Comparison of ENCODE assay signal across 10 cellular contexts in the genomic region with DNA sequence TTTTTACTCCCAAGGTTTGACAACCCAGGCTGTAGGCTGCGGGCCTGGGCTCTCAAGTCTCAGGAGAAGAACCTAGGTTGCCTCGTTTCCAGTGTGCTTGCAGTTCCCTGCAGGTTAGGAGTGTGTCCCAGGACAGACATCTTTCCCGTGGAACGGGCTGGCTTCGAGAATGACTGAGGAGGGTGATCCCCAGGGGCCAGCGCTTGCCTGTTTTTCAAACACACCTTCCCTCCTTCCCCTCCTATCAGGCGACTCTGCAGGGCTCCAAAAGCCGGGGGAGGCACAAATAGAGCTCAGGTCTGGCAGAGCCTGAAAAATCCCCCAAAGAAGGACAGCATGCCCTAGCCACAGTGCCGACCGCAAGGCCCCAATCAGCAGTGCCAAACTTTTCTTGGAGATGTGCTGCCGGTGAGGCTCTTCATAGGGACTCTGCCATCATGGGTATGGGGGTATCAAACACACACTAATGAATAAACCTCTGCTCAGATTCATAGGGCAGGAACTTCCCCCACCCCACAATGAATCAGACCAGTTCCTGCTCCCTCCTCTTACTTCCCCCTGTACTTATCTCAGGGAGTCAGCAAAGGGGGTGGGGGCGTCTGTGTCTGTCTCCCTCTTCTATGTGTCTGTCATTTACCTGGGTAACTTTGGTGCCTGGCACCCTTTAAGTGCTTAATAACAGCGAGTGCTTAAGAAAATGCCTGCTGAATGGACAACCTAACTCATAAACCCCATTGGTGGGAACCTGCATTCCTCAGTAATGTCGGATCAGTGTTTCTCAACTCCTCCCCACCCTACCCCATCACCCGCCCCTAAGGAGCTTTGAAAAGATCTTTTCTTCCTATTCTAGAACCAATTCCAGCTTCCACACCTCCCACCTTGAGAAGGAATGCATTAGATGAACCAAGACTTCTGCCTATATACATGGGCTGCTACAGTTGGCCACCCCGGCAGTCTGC. TPM values are rescaled to one million over a fixed set of nuclear protein-coding genes. Genes with fewer than 3 reads are reported as not detected.
DNase-seq lines count a peak whose midpoint lies in the region; ATAC-seq and TF ChIP-seq lines count a peak whose summit lies in the region.
"Had no signal": no experiment of that assay in that cellular context is flagged by ENCODE, and none has a peak within 500 bp of the region (broad histone marks: within the 10 kb centered on the region; RNA-seq: fewer than 3 reads in every experiment).

No MANE protein-coding gene starts in this region.

- no peaks in the 10 kb centered on the region for H3K36me3 ChIP-seq in hepatocyte (replicated peaks; ENCODE audit: insufficient read depth, low read depth)
- no peaks in the 10 kb centered on the region for H3K36me3 ChIP-seq in WERI-Rb-1
- H3K36me3 ChIP-seq: ascending aorta had no signal

- H4K20me1 ChIP-seq in hepatocyte (ENCODE audit: insufficient read depth, poor library complexity, severe bottlenecking), result no peaks in the 10 kb centered on the region

- no peaks in the 10 kb centered on the region for H3K9me2 ChIP-seq in hepatocyte (replicated peaks; ENCODE audit: insufficient read depth)

- no peaks in the 10 kb centered on the region for H3K79me2 ChIP-seq in hepatocyte

- H3K4me3 Mint-ChIP-seq in activated naive CD4-positive, alpha-beta T cell treated with anti-CD3 and anti-CD28 coated beads, Interleukin-2, amount 10 ng/mL, durations not matched to agents 7 days and 5 days, result peak overlapping the region; percentile 10
- peak overlapping the region; percentile 66 for H3K4me3 Mint-ChIP-seq in WTC11
- H3K4me3 Mint-ChIP-seq in stimulated activated effector memory CD8-positive, alpha-beta T cell treated with anti-CD3 and anti-CD28 coated beads, Interleukin-12 subunit alpha, Interleukin-12 subunit beta, amount 100 ng/mL, for 72 hours, result peak overlapping the region; percentile 5

- peak overlapping the region; percentile 97 for H3K4me2 ChIP-seq in hepatocyte

- H3K9me3 ChIP-seq in hepatocyte (ENCODE audit: low read depth) (no peaks in the 10 kb centered on the region), WERI-Rb-1 (ENCODE audit: severe bottlenecking) (no peaks in the 10 kb centered on the region)
- H3K9me3 ChIP-seq: ascending aorta had no signal

- TF ChIP-seq CTCF in WTC11 (IDR thresholded peaks at IDR 0.05), result no peak
- TF ChIP-seq CTCF in hepatocyte (IDR thresholded peaks at IDR 0.05; ENCODE audit: poor library complexity), result no peak
- TF ChIP-seq CTCF in WERI-Rb-1 (IDR thresholded peaks at IDR 0.05; ENCODE audit: low read depth, low read length), result no peak

- WGBS in hepatocyte (ENCODE audit: low lambda C conversion rate, missing lambda C conversion rate), result 51% methylated on average over 16 of the region's 16 CpGs

- DNase-seq in activated naive CD4-positive, alpha-beta T cell treated with anti-CD3 and anti-CD28 coated beads, Interleukin-2, amount 10 ng/mL, durations not matched to agents 7 days and 5 days, result no peak
- no peak for DNase-seq in activated naive CD4-positive, alpha-beta T cell treated with Interleukin-2 at 50 U/mL for 16 hours
- DNase-seq in WTC11 (ENCODE audit: low spot score), result no peak
- no peak for DNase-seq in hepatocyte (ENCODE audit: low spot score)
- DNase-seq in stimulated activated effector memory CD8-positive, alpha-beta T cell treated with anti-CD3 and anti-CD28 coated beads, Interleukin-12 subunit alpha, Interleukin-12 subunit beta, amount 100 ng/mL, for 72 hours (ENCODE audit: low spot score in 2 of 2), result no peak
- DNase-seq in WERI-Rb-1, result no peak
- no peak for DNase-seq in NCI-H446 treated with DMSO at 0.1 percent for 48 hours (lab: John Stamatoyannopoulos, UW)

- no peak overlapping the region for H2AFZ ChIP-seq in hepatocyte

- POLR2A ChIA-PET in WTC11 (lab: Charles Lee), result no interaction called here

- no peak overlapping the region for H3K27ac ChIP-seq in hepatocyte
- H3K27ac ChIP-seq in WERI-Rb-1, result no peak overlapping the region
- H3K27ac ChIP-seq: ascending aorta, foreskin keratinocyte had no signal

- H3K4me1 Mint-ChIP-seq in activated naive CD4-positive, alpha-beta T cell treated with anti-CD3 and anti-CD28 coated beads, Interleukin-2, amount 10 ng/mL, durations not matched to agents 7 days and 5 days, result peaks cover 11% of the 10 kb centered on the region
- peaks cover 35% of the 10 kb centered on the region for H3K4me1 Mint-ChIP-seq in WTC11
- peaks cover 10% of the 10 kb centered on the region for H3K4me1 Mint-ChIP-seq in stimulated activated effector memory CD8-positive, alpha-beta T cell treated with anti-CD3 and anti-CD28 coated beads, Interleukin-12 subunit alpha, Interleukin-12 subunit beta, amount 100 ng/mL, for 72 hours

- H3K27ac Mint-ChIP-seq in activated naive CD4-positive, alpha-beta T cell treated with anti-CD3 and anti-CD28 coated beads, Interleukin-2, amount 10 ng/mL, durations not matched to agents 7 days and 5 days, result no peak overlapping the region
- H3K27ac Mint-ChIP-seq in WTC11, result no peak overlapping the region
- no peak overlapping the region for H3K27ac Mint-ChIP-seq in stimulated activated effector memory CD8-positive, alpha-beta T cell treated with anti-CD3 and anti-CD28 coated beads, Interleukin-12 subunit alpha, Interleukin-12 subunit beta, amount 100 ng/mL, for 72 hours

- ATAC-seq in WTC11, result no peak
- ATAC-seq in stimulated activated effector memory CD8-positive, alpha-beta T cell treated with anti-CD3 and anti-CD28 coated beads, Interleukin-12 subunit alpha, Interleukin-12 subunit beta, amount 100 ng/mL, for 72 hours, result no peak
- ATAC-seq in GM19395 (IDR thresholded peaks at IDR 0.05; ENCODE audit: unreplicated experiment), result no peak

- H3K36me3 Mint-ChIP-seq in activated naive CD4-positive, alpha-beta T cell treated with anti-CD3 and anti-CD28 coated beads, Interleukin-2, amount 10 ng/mL, durations not matched to agents 7 days and 5 days, result no peaks in the 10 kb centered on the region
- H3K36me3 Mint-ChIP-seq in WTC11, result peaks cover 7% of the 10 kb centered on the region
- H3K36me3 Mint-ChIP-seq in stimulated activated effector memory CD8-positive, alpha-beta T cell treated with anti-CD3 and anti-CD28 coated beads, Interleukin-12 subunit alpha, Interleukin-12 subunit beta, amount 100 ng/mL, for 72 hours, result no peaks in the 10 kb centered on the region

- H3K4me3 ChIP-seq in hepatocyte (no peak overlapping the region), WERI-Rb-1 (ENCODE audit: low read depth, low read length) (no peak overlapping the region)

- H3K4me1 ChIP-seq in hepatocyte (ENCODE audit: insufficient read depth), result peaks cover 5% of the 10 kb centered on the region

- H3K9me3 Mint-ChIP-seq in activated naive CD4-positive, alpha-beta T cell treated with anti-CD3 and anti-CD28 coated beads, Interleukin-2, amount 10 ng/mL, durations not matched to agents 7 days and 5 days, result no peaks in the 10 kb centered on the region
- no peaks in the 10 kb centered on the region for H3K9me3 Mint-ChIP-seq in WTC11
- no peaks in the 10 kb centered on the region for H3K9me3 Mint-ChIP-seq in stimulated activated effector memory CD8-positive, alpha-beta T cell treated with anti-CD3 and anti-CD28 coated beads, Interleukin-12 subunit alpha, Interleukin-12 subunit beta, amount 100 ng/mL, for 72 hours

- CTCF ChIA-PET in activated naive CD4-positive, alpha-beta T cell treated with anti-CD3 and anti-CD28 coated beads, Interleukin-2, amount 10 ng/mL, durations not matched to agents 7 days and 5 days (lab: Charles Lee), result interaction anchor here (1.3 kb wide), 1 partner anchor 11 kb away, joined by 4 read pairs; no protein-coding TSS in a partner anchor
- CTCF ChIA-PET in WTC11 (lab: Charles Lee), result interaction anchor here (0.6 to 4.7 kb wide), 14 partner anchors 13 to 603 kb away, joined by 3 to 28 read pairs (median 5); a partner anchor contains a TSS

- H3K27me3 Mint-ChIP-seq in activated naive CD4-positive, alpha-beta T cell treated with anti-CD3 and anti-CD28 coated beads, Interleukin-2, amount 10 ng/mL, durations not matched to agents 7 days and 5 days, result peaks cover 97% of the 10 kb centered on the region
- peaks cover 43% of the 10 kb centered on the region for H3K27me3 Mint-ChIP-seq in WTC11 (ENCODE audit: low read depth)

- peaks cover 51% of the 10 kb centered on the region for H3K27me3 ChIP-seq in hepatocyte
- peaks cover 97% of the 10 kb centered on the region for H3K27me3 ChIP-seq in WERI-Rb-1 (ENCODE audit: insufficient read depth, low read depth, severe bottlenecking)

TF ChIP-seq in WTC11, 78 proteins besides CTCF, POLR2A, EP300 and RAD21:
- TF ChIP-seq MYBL2 (CRISPR knock-in tag; IDR thresholded peaks at IDR 0.05) (no peak), ATF1 (CRISPR knock-in tag; IDR thresholded peaks at IDR 0.05) (no peak)
- TF ChIP-seq, protein P1, sequence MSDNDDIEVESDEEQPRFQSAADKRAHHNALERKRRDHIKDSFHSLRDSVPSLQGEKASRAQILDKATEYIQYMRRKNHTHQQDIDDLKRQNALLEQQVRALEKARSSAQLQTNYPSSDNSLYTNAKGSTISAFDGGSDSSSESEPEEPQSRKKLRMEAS (CRISPR knock-in tag; IDR thresholded peaks at IDR 0.05), result no peak; the same call in 1 of the 2 replicates
- TF ChIP-seq, protein P2, sequence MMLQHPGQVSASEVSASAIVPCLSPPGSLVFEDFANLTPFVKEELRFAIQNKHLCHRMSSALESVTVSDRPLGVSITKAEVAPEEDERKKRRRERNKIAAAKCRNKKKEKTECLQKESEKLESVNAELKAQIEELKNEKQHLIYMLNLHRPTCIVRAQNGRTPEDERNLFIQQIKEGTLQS (CRISPR knock-in tag; conservative IDR thresholded peaks at IDR 0.05), result no peak

RNA-seq across cellular contexts. Expression of a gene that starts 1.6 kb away (rescaled TPM):
- 31.2 to 34.6 TPM (median 31.6 TPM) in 3 replicates for total RNA-seq in WTC11 (2021)
- total RNA-seq in hepatocyte, result 26.1 and 28.7 TPM in 2 replicates
- polyA plus RNA-seq in hepatocyte, result 34.6 and 45.8 TPM in 2 replicates

Comparison
In these comparisons a context has a peak if more than half of its experiments do, and no peak if none do; other contexts are left out.
1. H3K4me3 Mint-ChIP-seq: peak in every context shown above with its lines; median percentile 66 in WTC11; 10 in activated naive CD4-positive, alpha-beta T cell treated with anti-CD3 and anti-CD28 coated beads, Interleukin-2, amount 10 ng/mL, durations not matched to agents 7 days and 5 days; 5 in stimulated activated effector memory CD8-positive, alpha-beta T cell treated with anti-CD3 and anti-CD28 coated beads, Interleukin-12 subunit alpha, Interleukin-12 subunit beta, amount 100 ng/mL, for 72 hours.